In genomic region chr18:26159353-26159752, GRCh38 we compare ENCODE assay signal across 11 cellular contexts. TPM values are rescaled to one million over a fixed set of nuclear protein-coding genes. Genes with fewer than 3 reads are reported as not detected.
A peak's percentile ranks its signal among the peaks of the same experiment; 100 is the strongest.
DNase-seq lines count a peak whose midpoint lies in the region; ATAC-seq, FAIRE-seq and TF ChIP-seq lines count a peak whose summit lies in the region.
"Had no signal": no experiment of that assay in that cellular context is flagged by ENCODE, and none has a peak within 500 bp of the region (broad histone marks: within the 10 kb centered on the region; RNA-seq: fewer than 3 reads in every experiment).

No MANE protein-coding gene starts in this region.

- H3K27ac ChIP-seq in DOHH2 (ENCODE audit: low read depth, low read length) (no peak overlapping the region), esophagus squamous epithelium (no peak overlapping the region), right cardiac atrium (ENCODE audit: low read length) (no peak overlapping the region)
- H3K27ac ChIP-seq: gastroesophageal sphincter had no signal

- H3K4me3 Mint-ChIP-seq in activated CD4-positive, alpha-beta memory T cell treated with anti-CD3 and anti-CD28 coated beads, Interleukin-2, amount 10 ng/mL, durations not matched to agents 7 days and 5 days, result no peak overlapping the region
- H3K4me3 Mint-ChIP-seq: WTC11 had no signal

- H3K4me3 ChIP-seq in DOHH2 (ENCODE audit: low read length), result no peak overlapping the region
- no peak overlapping the region for H3K4me3 ChIP-seq in choroid plexus epithelial cell (ENCODE audit: low read depth, low read length)
- H3K4me3 ChIP-seq in esophagus squamous epithelium, result no peak overlapping the region
- no peak overlapping the region for H3K4me3 ChIP-seq in right cardiac atrium (ENCODE audit: low read length)
- H3K4me3 ChIP-seq: gastroesophageal sphincter had no signal

- H3K27me3 ChIP-seq in DOHH2 (ENCODE audit: control insufficient read depth, low read length) (no peaks in the 10 kb centered on the region), esophagus squamous epithelium (no peaks in the 10 kb centered on the region), right cardiac atrium (ENCODE audit: control insufficient read depth, insufficient read depth) (no peaks in the 10 kb centered on the region)
- H3K27me3 ChIP-seq: gastroesophageal sphincter had no signal

- DNase-seq in NCI-H748 treated with DMSO at 0.1 percent for 48 hours (lab: John Stamatoyannopoulos, UW) (peak; percentile 16), choroid plexus epithelial cell (ENCODE audit: low read depth) (peak; percentile 26), esophagus squamous epithelium (lab: John Stamatoyannopoulos, UW) (no peak), right cardiac atrium (no peak), NCI-H2227 (lab: John Stamatoyannopoulos, UW; ENCODE audit: unreplicated experiment) (no peak)
- DNase-seq in activated CD4-positive, alpha-beta memory T cell treated with anti-CD3 and anti-CD28 coated beads, Interleukin-2, amount 10 ng/mL, durations not matched to agents 7 days and 5 days, result no peak
- DNase-seq: GDM1 had no signal

- no peak for TF ChIP-seq POLR2A in esophagus squamous epithelium (IDR thresholded peaks at IDR 0.05)

- H3K36me3 ChIP-seq in DOHH2 (ENCODE audit: control insufficient read depth, low read length), result no peaks in the 10 kb centered on the region; the same call in 1 of the 2 replicates
- no peaks in the 10 kb centered on the region for H3K36me3 ChIP-seq in esophagus squamous epithelium
- H3K36me3 ChIP-seq: gastroesophageal sphincter had no signal

- CTCF ChIA-PET in activated CD4-positive, alpha-beta memory T cell treated with anti-CD3 and anti-CD28 coated beads, Interleukin-2, amount 10 ng/mL, durations not matched to agents 7 days and 5 days (lab: Charles Lee), result interaction anchor here (1.3 to 1.6 kb wide), 2 partner anchors 16 to 238 kb away, joined by 4 read pairs; no protein-coding TSS in a partner anchor

- no peaks in the 10 kb centered on the region for H3K36me3 Mint-ChIP-seq in activated CD4-positive, alpha-beta memory T cell treated with anti-CD3 and anti-CD28 coated beads, Interleukin-2, amount 10 ng/mL, durations not matched to agents 7 days and 5 days (ENCODE audit: low read depth)
- H3K36me3 Mint-ChIP-seq: WTC11 had no signal

- H3K4me1 ChIP-seq in DOHH2 (ENCODE audit: control insufficient read depth, low read length), result peaks cover 16% of the 10 kb centered on the region
- no peaks in the 10 kb centered on the region for H3K4me1 ChIP-seq in esophagus squamous epithelium
- no peaks in the 10 kb centered on the region for H3K4me1 ChIP-seq in right cardiac atrium (ENCODE audit: control insufficient read depth, insufficient read depth, low read length)
- H3K4me1 ChIP-seq: gastroesophageal sphincter had no signal

- no peak for ATAC-seq in right cardiac atrium
- ATAC-seq: gastroesophageal sphincter, WTC11 had no signal

- H3K9me2 ChIP-seq in DOHH2 (replicated peaks; ENCODE audit: control insufficient read depth, low read length), result no peaks in the 10 kb centered on the region

- H3K4me1 Mint-ChIP-seq in activated CD4-positive, alpha-beta memory T cell treated with anti-CD3 and anti-CD28 coated beads, Interleukin-2, amount 10 ng/mL, durations not matched to agents 7 days and 5 days, result no peaks in the 10 kb centered on the region
- H3K4me1 Mint-ChIP-seq: WTC11 had no signal

- H3K4me2 ChIP-seq in DOHH2 (ENCODE audit: low read length), result no peak overlapping the region

- H4K20me1 ChIP-seq in DOHH2 (ENCODE audit: control insufficient read depth, insufficient read depth, low read depth, low read length), result no peaks in the 10 kb centered on the region

- H3K79me2 ChIP-seq in DOHH2 (ENCODE audit: control insufficient read depth, low read length), result no peaks in the 10 kb centered on the region

- no peaks in the 10 kb centered on the region for H3F3A ChIP-seq in DOHH2 (ENCODE audit: control insufficient read depth, insufficient read depth)

- H3K9me3 Mint-ChIP-seq in activated CD4-positive, alpha-beta memory T cell treated with anti-CD3 and anti-CD28 coated beads, Interleukin-2, amount 10 ng/mL, durations not matched to agents 7 days and 5 days, result no peaks in the 10 kb centered on the region
- H3K9me3 Mint-ChIP-seq: WTC11 had no signal

- FAIRE-seq in A204.1 (lab: Jason Lieb, UNC), result peak; percentile 83

- 36 to 40% methylated on average over 3 of the region's 3 CpGs for WGBS in esophagus squamous epithelium, 2 donors
- WGBS in right cardiac atrium, result 53% methylated on average over 3 of the region's 3 CpGs

- H3K27ac Mint-ChIP-seq in activated CD4-positive, alpha-beta memory T cell treated with anti-CD3 and anti-CD28 coated beads, Interleukin-2, amount 10 ng/mL, durations not matched to agents 7 days and 5 days, result no peak overlapping the region
- H3K27ac Mint-ChIP-seq: WTC11 had no signal

- no peaks in the 10 kb centered on the region for H3K9me3 ChIP-seq in DOHH2 (ENCODE audit: control insufficient read depth, insufficient read depth, low read length)
- no peaks in the 10 kb centered on the region for H3K9me3 ChIP-seq in esophagus squamous epithelium
- H3K9me3 ChIP-seq in right cardiac atrium (ENCODE audit: control insufficient read depth, low read length), result no peaks in the 10 kb centered on the region
- H3K9me3 ChIP-seq: gastroesophageal sphincter had no signal

- intact Hi-C loops in esophagus squamous epithelium (cut with DNase I), result no loop called here
- intact Hi-C loops in right cardiac atrium (cut with DNase I), result no loop called here

- no peaks in the 10 kb centered on the region for H3K27me3 Mint-ChIP-seq in activated CD4-positive, alpha-beta memory T cell treated with anti-CD3 and anti-CD28 coated beads, Interleukin-2, amount 10 ng/mL, durations not matched to agents 7 days and 5 days

- TF ChIP-seq CTCF in DOHH2 (IDR thresholded peaks at IDR 0.05; ENCODE audit: low read depth, low read length, poor library complexity, severe bottlenecking) (peak; percentile 42), choroid plexus epithelial cell (conservative IDR thresholded peaks at IDR 0.05; ENCODE audit: low read depth, low read length) (no peak), esophagus squamous epithelium (IDR thresholded peaks at IDR 0.05) (peak in 3 of 6 experiments; percentile 3 to 27 (median 11))

- POLR2A ChIA-PET in activated CD4-positive, alpha-beta memory T cell treated with anti-CD3 and anti-CD28 coated beads, Interleukin-2, amount 10 ng/mL, durations not matched to agents 7 days and 5 days (lab: Charles Lee), result no interaction called here

RNA-seq across cellular contexts. Expression of gene PSMA8, which starts 25.7 kb away (rescaled TPM):
- total RNA-seq in esophagus squamous epithelium, result not detected
- total RNA-seq in right cardiac atrium, result not detected
- polyA plus RNA-seq in right cardiac atrium, result 0.05 TPM
- under 1 TPM; 0.60 to 0.83 TPM for total RNA-seq in activated CD4-positive, alpha-beta memory T cell treated with anti-CD3 and anti-CD28 coated beads, Interleukin-2, amount 10 ng/mL, durations not matched to agents 7 days and 5 days
- total RNA-seq: gastroesophageal sphincter, WTC11 had no signal

Comparison
In these comparisons a context has a peak if more than half of its experiments do, and no peak if none do; other contexts are left out.
1. DNase-seq: peak in NCI-H748 treated with DMSO at 0.1 percent for 48 hours (single experiment) and choroid plexus epithelial cell (single experiment); none in esophagus squamous epithelium (single experiment), right cardiac atrium (0 of 3), activated CD4-positive, alpha-beta memory T cell treated with anti-CD3 and anti-CD28 coated beads, Interleukin-2, amount 10 ng/mL, durations not matched to agents 7 days and 5 days (single experiment) and NCI-H2227 (single experiment).